Comparison of ENCODE assay signal across 30 cellular contexts in genomic region chr20:51341581-51341980, GRCh38.
DNase-seq lines count a peak whose midpoint lies in the region; ATAC-seq, FAIRE-seq and TF ChIP-seq lines count a peak whose summit lies in the region.
"Had no signal": no experiment of that assay in that cellular context is flagged by ENCODE, and none has a peak within 500 bp of the region (broad histone marks: within the 10 kb centered on the region; RNA-seq: fewer than 3 reads in every experiment).

No MANE protein-coding gene starts in this region.

- H2AK5ac ChIP-seq in mesenchymal stem cell (ENCODE audit: low read length, severe bottlenecking): no peak overlapping the region

- DNase-seq in HTR-8/SVneo (ENCODE audit: insufficient read length, low spot score) (no peak), choroid plexus epithelial cell (ENCODE audit: low read depth) (peak; percentile 60), mesenchymal stem cell (peak; percentile 36), posterior vena cava (ENCODE audit: low spot score) (no peak), sciatic nerve (ENCODE audit: low spot score) (no peak), activated gamma-delta T cell treated with Interleukin-2 at 50 U/mL for 16 hours (no peak)
- DNase-seq: activated CD8-positive, alpha-beta memory T cell treated with anti-CD3 and anti-CD28 coated beads, Interleukin-2, amount 50 U/mL, for 48 hours; activated CD8-positive, alpha-beta T cell treated with anti-CD3 and anti-CD28 coated beads for 36 hours; activated naive CD4-positive, alpha-beta T cell treated with anti-CD3 and anti-CD28 coated beads for 36 hours; body of pancreas; cerebellar nuclear complex; dorsolateral prefrontal cortex; foreskin fibroblast; islet precursor cell; Kasumi-1; left ventricle myocardium superior; naive B cell; NCI-H1436; NCI-H2081 treated with DMSO at 0.1 percent for 48 hours; psoas muscle; SHP77; stimulated activated naive B cell treated with anti-CD40 and anti-IgM and Interleukin-4, amounts not matched to agents 10 μg/mL and 1 μg/mL and 100 μg/mL, for 72 hours; upper lobe of right lung had no signal

- H3K9ac ChIP-seq in mesenchymal stem cell (ENCODE audit: low read length): no peak overlapping the region

- H3K27ac ChIP-seq in ACC112 (ENCODE audit: low read depth, low read length) (peak overlapping the region; percentile 62), mesenchymal stem cell (ENCODE audit: low read length, poor library complexity, severe bottlenecking) (no peak overlapping the region)
- H3K27ac ChIP-seq: body of pancreas, dorsolateral prefrontal cortex, neutrophil, psoas muscle, suprapubic skin, upper lobe of right lung had no signal

- peaks cover 3% of the 10 kb centered on the region for H3K9me3 ChIP-seq in mesenchymal stem cell (ENCODE audit: control insufficient read depth, low read length)
- H3K9me3 ChIP-seq: body of pancreas, neutrophil, psoas muscle, suprapubic skin, upper lobe of right lung had no signal

- H3K23ac ChIP-seq in mesenchymal stem cell (ENCODE audit: low read length in 2 of 2): no peak overlapping the region

- H4K91ac ChIP-seq in mesenchymal stem cell (ENCODE audit: low read length): no peak overlapping the region

- peak overlapping the region in 1 of 2 experiments; percentile 80 for H2BK12ac ChIP-seq in mesenchymal stem cell (ENCODE audit: low read length in 2 of 2)

- intact Hi-C loops in posterior vena cava (cut with DNase I) (no loop called here), sciatic nerve (cut with DNase I) (no loop called here)

- no peaks in the 10 kb centered on the region for H3K79me1 ChIP-seq in mesenchymal stem cell (replicated peaks; ENCODE audit: low read length, poor library complexity, severe bottlenecking)

- H2BK5ac ChIP-seq in mesenchymal stem cell (ENCODE audit: low read depth, low read length, poor library complexity, severe bottlenecking): no peak overlapping the region

- 75% methylated on average over 2 of the region's 3 CpGs for WGBS in mesenchymal stem cell

- no peak for ATAC-seq in HG03460 (IDR thresholded peaks at IDR 0.05; ENCODE audit: unreplicated experiment)
- no peak for ATAC-seq in sciatic nerve
- ATAC-seq: activated CD8-positive, alpha-beta T cell treated with anti-CD3 and anti-CD28 coated beads for 36 hours; body of pancreas; HepG2; left ventricle myocardium superior; psoas muscle; stimulated activated naive B cell treated with anti-CD40 and anti-IgM and Interleukin-4, amounts not matched to agents 10 μg/mL and 1 μg/mL and 100 μg/mL, for 72 hours; upper lobe of right lung had no signal

- H3K79me2 ChIP-seq in ACC112 (ENCODE audit: control insufficient read depth, insufficient read depth, low read length, unreplicated experiment): no peaks in the 10 kb centered on the region

- H2AFZ ChIP-seq in ACC112 (ENCODE audit: low read length, unreplicated experiment) (no peak overlapping the region), mesenchymal stem cell (ENCODE audit: low read depth, low read length) (no peak overlapping the region)

- H3K36me3 ChIP-seq in ACC112 (ENCODE audit: insufficient read depth, low read length) (no peaks in the 10 kb centered on the region), mesenchymal stem cell (ENCODE audit: control insufficient read depth in 1 of 2, insufficient read depth in 2 of 2, low read depth in 1 of 2, low read length in 2 of 2) (no peaks in the 10 kb centered on the region)
- H3K36me3 ChIP-seq: neutrophil, suprapubic skin, upper lobe of right lung had no signal

- H3K18ac ChIP-seq in mesenchymal stem cell (ENCODE audit: low read depth in 1 of 2, low read length in 2 of 2): no peak overlapping the region

- TF ChIP-seq CTCF in choroid plexus epithelial cell (conservative IDR thresholded peaks at IDR 0.05; ENCODE audit: low read depth, low read length): no peak

- FAIRE-seq in HTR-8/SVneo (lab: Jason Lieb, UNC): peak; percentile 42
- FAIRE-seq: endothelial cell of umbilical vein, H54, HepG2 had no signal

- H3K4ac ChIP-seq in mesenchymal stem cell (ENCODE audit: low read depth in 1 of 2, low read length in 2 of 2): no peak overlapping the region

- no peak overlapping the region for H3K4me3 ChIP-seq in ACC112 (ENCODE audit: low read depth, low read length)
- H3K4me3 ChIP-seq in choroid plexus epithelial cell (ENCODE audit: low read depth, low read length): no peak overlapping the region
- H3K4me3 ChIP-seq in mesenchymal stem cell (ENCODE audit: insufficient read depth in 1 of 2, low read depth in 1 of 2, low read length in 2 of 2): no peak overlapping the region
- H3K4me3 ChIP-seq: body of pancreas, dorsolateral prefrontal cortex, psoas muscle, suprapubic skin, upper lobe of right lung had no signal

- no peak overlapping the region for H2BK15ac ChIP-seq in mesenchymal stem cell (ENCODE audit: low read depth, poor library complexity, severe bottlenecking)

- no peak overlapping the region for H3K14ac ChIP-seq in mesenchymal stem cell (ENCODE audit: low read length in 2 of 2)

- H4K8ac ChIP-seq in mesenchymal stem cell (ENCODE audit: low read length): peak overlapping the region; percentile 42

- H3K27me3 ChIP-seq in ACC112 (ENCODE audit: insufficient read depth, low read length) (no peaks in the 10 kb centered on the region), mesenchymal stem cell (ENCODE audit: control insufficient read depth in 1 of 2, insufficient read depth in 1 of 2, low read length in 2 of 2) (no peaks in the 10 kb centered on the region)
- H3K27me3 ChIP-seq: body of pancreas, dorsolateral prefrontal cortex, suprapubic skin, upper lobe of right lung had no signal

- no peak overlapping the region for H2BK120ac ChIP-seq in mesenchymal stem cell (ENCODE audit: low read depth, low read length)

- H3K4me1 ChIP-seq in ACC112 (ENCODE audit: control insufficient read depth, insufficient read depth, low read length, unreplicated experiment) (peaks cover 62% of the 10 kb centered on the region), mesenchymal stem cell (ENCODE audit: control insufficient read depth, insufficient read depth, low read depth, low read length) (peaks cover 12% of the 10 kb centered on the region)
- H3K4me1 ChIP-seq: body of pancreas, psoas muscle, upper lobe of right lung had no signal

- H3K4me2 ChIP-seq in mesenchymal stem cell (ENCODE audit: low read length, poor library complexity, severe bottlenecking): no peak overlapping the region

Comparison
In these comparisons a context has a peak if more than half of its experiments do, and no peak if none do; other contexts are left out.
1. DNase-seq: peak in choroid plexus epithelial cell (single experiment) and mesenchymal stem cell (single experiment); none in HTR-8/SVneo (single experiment), posterior vena cava (single experiment), sciatic nerve (single experiment) and activated gamma-delta T cell treated with Interleukin-2 at 50 U/mL for 16 hours (single experiment).